9 cellular contexts compared by ENCODE assay signal in genomic region chr12:89366676-89367364, GRCh38.
"Had no signal": no experiment of that assay in that cellular context is flagged by ENCODE, and none has a peak within 500 bp of the region (broad histone marks: within the 10 kb centered on the region; RNA-seq: fewer than 3 reads in every experiment).

No MANE protein-coding gene starts in this region.

- ATAC-seq: GM23338 had no signal

- H3K27ac ChIP-seq: HL-60 had no signal

- DNase-seq: H9, HCEC 1CT, HFFc6, IMR-90, KBM-7 had no signal

- H3K4me2 ChIP-seq: GM23338 had no signal

- H3K4me3 ChIP-seq: GM23338 had no signal

- FAIRE-seq: H1, H54 had no signal

- H2AFZ ChIP-seq: GM23338 had no signal
